In genomic region chr3:101847328-101847727, GRCh38 we compare ENCODE assay signal across 16 cellular contexts. TPM values are rescaled to one million over a fixed set of nuclear protein-coding genes. Genes with fewer than 3 reads are reported as not detected.
DNase-seq lines count a peak whose midpoint lies in the region; ATAC-seq and TF ChIP-seq lines count a peak whose summit lies in the region.
"Had no signal": no experiment of that assay in that cellular context is flagged by ENCODE, and none has a peak within 500 bp of the region (broad histone marks: within the 10 kb centered on the region; RNA-seq: fewer than 3 reads in every experiment).

No MANE protein-coding gene starts in this region.

- no peak overlapping the region for H3K27ac ChIP-seq in CD4-positive, CD25-positive, alpha-beta regulatory T cell (ENCODE audit: insufficient read depth, low read length, poor library complexity, severe bottlenecking)
- peak overlapping the region; percentile 95 for H3K27ac ChIP-seq in epithelial cell of prostate

- peaks cover 11% of the 10 kb centered on the region for H3K4me1 ChIP-seq in CD4-positive, CD25-positive, alpha-beta regulatory T cell (ENCODE audit: control insufficient read depth, insufficient read depth, low read length, poor library complexity, severe bottlenecking)

- no peaks in the 10 kb centered on the region for H3K27me3 ChIP-seq in CD4-positive, CD25-positive, alpha-beta regulatory T cell (ENCODE audit: control insufficient read depth, insufficient read depth, low read length)
- H3K27me3 ChIP-seq: BE2C had no signal

- no peak for DNase-seq in CD4-positive, CD25-positive, alpha-beta regulatory T cell
- peak; percentile 64 for DNase-seq in NOMO-1 treated with DMSO at 0.1 percent for 48 hours (lab: John Stamatoyannopoulos, UW; ENCODE audit: unreplicated experiment)
- DNase-seq in epithelial cell of prostate (ENCODE audit: low read depth, low spot score) = no peak
- DNase-seq in osteocyte (ENCODE audit: extremely low spot score, unreplicated experiment) = no peak
- DNase-seq in T1000 (lab: John Stamatoyannopoulos, UW) = no peak
- DNase-seq in NCI-H2029 treated with DMSO at 0.1 percent for 48 hours (lab: John Stamatoyannopoulos, UW) = no peak
- no peak for DNase-seq in activated naive CD4-positive, alpha-beta T cell treated with anti-CD3 and anti-CD28 coated beads, Interleukin-2, amount 50 U/mL, for 16 hours
- DNase-seq: activated CD4-positive, alpha-beta T cell treated with anti-CD3 and anti-CD28 coated beads, Interleukin-2, amount 50 U/mL, for 4 hours; BE2C; NCI-H2107; stimulated activated CD8-positive, alpha-beta memory T cell treated with anti-CD3 and anti-CD28 coated beads, Interleukin-4, amount 100 ng/mL, for 48 hours had no signal

- peaks cover 18 to 31% (median 21%) of the 10 kb centered on the region in 4 donors for H3K4me1 Mint-ChIP-seq in CD4-positive, CD25-positive, alpha-beta regulatory T cell
- peaks cover 30% of the 10 kb centered on the region for H3K4me1 Mint-ChIP-seq in osteocyte (ENCODE audit: unreplicated experiment)

- no peaks in the 10 kb centered on the region for H3K9me3 ChIP-seq in CD4-positive, CD25-positive, alpha-beta regulatory T cell (ENCODE audit: control insufficient read depth in 2 of 2, low read length in 2 of 2)
- H3K9me3 ChIP-seq: BE2C had no signal

- no peak for TF ChIP-seq CTCF in osteocyte (IDR thresholded peaks at IDR 0.05)

- H3K9me3 Mint-ChIP-seq in CD4-positive, CD25-positive, alpha-beta regulatory T cell = peaks cover 0 to 3% (median 0%) of the 10 kb centered on the region in 7 donors
- peaks cover 3% of the 10 kb centered on the region for H3K9me3 Mint-ChIP-seq in osteocyte (ENCODE audit: unreplicated experiment)
- H3K9me3 Mint-ChIP-seq: brain had no signal

- no peak for ATAC-seq in CD4-positive, CD25-positive, alpha-beta regulatory T cell (ENCODE audit: low read depth in 2 of 2)
- ATAC-seq in GM21360 (IDR thresholded peaks at IDR 0.05; ENCODE audit: unreplicated experiment) = no peak
- ATAC-seq: activated T-helper 17 cell treated with anti-CD3 and anti-CD28 coated beads, Interleukin-2, amount 50 U/mL, for 72 hours; left lobe of liver had no signal

- peak overlapping the region in 1 of 3 donors; percentile 20 for H3K27ac Mint-ChIP-seq in CD4-positive, CD25-positive, alpha-beta regulatory T cell
- H3K27ac Mint-ChIP-seq in osteocyte (ENCODE audit: unreplicated experiment) = peak overlapping the region; percentile 95

- no peak overlapping the region for H3K4me3 ChIP-seq in CD4-positive, CD25-positive, alpha-beta regulatory T cell (ENCODE audit: low read depth, low read length)

- H3K4me3 Mint-ChIP-seq in CD4-positive, CD25-positive, alpha-beta regulatory T cell = peak overlapping the region in 3 of 4 donors; percentile 57 to 99 (median 60)
- no peak overlapping the region for H3K4me3 Mint-ChIP-seq in osteocyte (ENCODE audit: unreplicated experiment)
- H3K4me3 Mint-ChIP-seq: T-helper 1 cell treated with Interleukin-12 subunit alpha and Interleukin-12 subunit beta and Interleukin-4 antibody, amounts not matched to agents 30 μg/mL and 1 μg/mL, for 36 hours had no signal

- H3K27me3 Mint-ChIP-seq in CD4-positive, CD25-positive, alpha-beta regulatory T cell = peaks cover 6% of the 10 kb centered on the region
- no peaks in the 10 kb centered on the region for H3K27me3 Mint-ChIP-seq in osteocyte (ENCODE audit: unreplicated experiment)
- H3K27me3 Mint-ChIP-seq: activated T-helper 17 cell treated with anti-CD3 and anti-CD28 coated beads, Interleukin-2, amount 50 U/mL, for 72 hours had no signal

- peaks cover 8% of the 10 kb centered on the region for H3K36me3 ChIP-seq in CD4-positive, CD25-positive, alpha-beta regulatory T cell (ENCODE audit: control insufficient read depth, insufficient read depth, low read length)
- H3K36me3 ChIP-seq: BE2C had no signal

- peaks cover 17% of the 10 kb centered on the region for H3K36me3 Mint-ChIP-seq in CD4-positive, CD25-positive, alpha-beta regulatory T cell
- peaks cover 6% of the 10 kb centered on the region for H3K36me3 Mint-ChIP-seq in osteocyte (ENCODE audit: unreplicated experiment)

RNA-seq across cellular contexts. Expression of gene NFKBIZ, which starts 2.0 kb away (rescaled TPM):
- total RNA-seq in CD4-positive, CD25-positive, alpha-beta regulatory T cell = 637 TPM
- 10 to 100 TPM; 15.2 to 28.2 (median 21.6) TPM for polyA plus RNA-seq in CD4-positive, CD25-positive, alpha-beta regulatory T cell
- 18.2 and 30.1 TPM in 2 replicates for total RNA-seq in osteocyte

Comparison
In these comparisons a context has a peak if more than half of its experiments do, and no peak if none do; other contexts are left out.
1. RNA of gene NFKBIZ, which starts 2.0 kb away (total RNA-seq): 637 TPM in CD4-positive, CD25-positive, alpha-beta regulatory T cell (single experiment); 18.2 to 30.1 TPM in osteocyte; every median in the first group is over 10 times any median in the second.